In genomic region chr16:745739-746138, GRCh38 we compare ENCODE assay signal across 1 cellular context.
TF ChIP-seq lines count a peak whose summit lies in the region.

No MANE protein-coding gene starts in this region.

TF ChIP-seq in IMR-90, 13 proteins besides CTCF, POLR2A, EP300 and RAD21:
- 0 out of 2 replicates have a peak, but pooled peaks have one; percentile 4 for TF ChIP-seq SMC3 (IDR thresholded peaks at IDR 0.05; ENCODE audit: low read depth, low read length)
- TF ChIP-seq BHLHE40 (IDR thresholded peaks at IDR 0.05; ENCODE audit: low read depth, low read length), result no peak
